ENCODE assay signal across 28 cellular contexts in genomic region chr2:149446735-149447134, GRCh38.
"Had no signal": no experiment of that assay in that cellular context is flagged by ENCODE, and none has a peak within 500 bp of the region (broad histone marks: within the 10 kb centered on the region; RNA-seq: fewer than 3 reads in every experiment).

No MANE protein-coding gene starts in this region.

- H3K4me1 Mint-ChIP-seq: activated CD4-positive, alpha-beta T cell treated with anti-CD3 and anti-CD28 coated beads, Interleukin-2, amount 10 ng/mL, durations not matched to agents 24 days and 14 days; activated naive CD8-positive, alpha-beta T cell treated with anti-CD3 and anti-CD28 coated beads for 36 hours; naive thymus-derived CD8-positive, alpha-beta T cell had no signal

- H3K4me3 ChIP-seq: adrenal gland, body of pancreas, colonic mucosa, dorsolateral prefrontal cortex, left lung, lower lobe of right lung, right atrium auricular region, stomach, tibial artery had no signal

- ATAC-seq: body of pancreas; left lung; lower lobe of right lung; naive thymus-derived CD8-positive, alpha-beta T cell; stimulated activated naive B cell treated with anti-CD40 and anti-IgM and Interleukin-4, amounts not matched to agents 10 μg/mL and 1 μg/mL and 100 μg/mL, for 72 hours had no signal

- H3K27me3 Mint-ChIP-seq: stimulated activated naive B cell treated with anti-CD40 and anti-IgM and Interleukin-4, amounts not matched to agents 10 μg/mL and 1 μg/mL and 100 μg/mL, for 72 hours had no signal

- H3K9me3 ChIP-seq: adrenal gland, body of pancreas, colonic mucosa, left lung, lower lobe of right lung, right atrium auricular region, stomach, tibial artery had no signal

- H3K27ac ChIP-seq: adrenal gland, body of pancreas, colonic mucosa, dorsolateral prefrontal cortex, left lung, lower lobe of right lung, right atrium auricular region, stomach, tibial artery had no signal

- H3K27ac Mint-ChIP-seq: activated CD4-positive, alpha-beta memory T cell treated with anti-CD3 and anti-CD28 coated beads for 36 hours; activated CD4-positive, alpha-beta T cell treated with anti-CD3 and anti-CD28 coated beads, Interleukin-2, amount 10 ng/mL, durations not matched to agents 24 days and 14 days; activated naive CD4-positive, alpha-beta T cell treated with anti-CD3 and anti-CD28 coated beads for 36 hours; activated naive CD8-positive, alpha-beta T cell treated with anti-CD3 and anti-CD28 coated beads for 36 hours; activated T-helper 1 cell treated with anti-CD3 and anti-CD28 coated beads, Interleukin-12 subunit alpha, Interleukin-12 subunit beta, Interleukin-2, Interleukin-4 antibody, amounts not matched to agents 30 ng/mL and 10 ng/mL and 1 ng/mL, durations not matched to agents 14 hours and 24 hours and 36 hours; naive thymus-derived CD8-positive, alpha-beta T cell; stimulated activated naive B cell treated with anti-CD40 and anti-IgM and Interleukin-4, amounts not matched to agents 10 μg/mL and 1 μg/mL and 100 μg/mL, for 72 hours had no signal

- H3K9me3 Mint-ChIP-seq: activated CD4-positive, alpha-beta memory T cell treated with anti-CD3 and anti-CD28 coated beads for 36 hours; activated CD4-positive, alpha-beta T cell treated with anti-CD3 and anti-CD28 coated beads, Interleukin-2, amount 10 ng/mL, durations not matched to agents 24 days and 14 days; activated naive CD4-positive, alpha-beta T cell treated with anti-CD3 and anti-CD28 coated beads for 36 hours; activated naive CD8-positive, alpha-beta T cell treated with anti-CD3 and anti-CD28 coated beads for 36 hours; activated T-helper 1 cell treated with anti-CD3 and anti-CD28 coated beads, Interleukin-12 subunit alpha, Interleukin-12 subunit beta, Interleukin-2, Interleukin-4 antibody, amounts not matched to agents 30 ng/mL and 10 ng/mL and 1 ng/mL, durations not matched to agents 14 hours and 24 hours and 36 hours; naive thymus-derived CD8-positive, alpha-beta T cell; neural crest cell; stimulated activated naive B cell treated with anti-CD40 and anti-IgM and Interleukin-4, amounts not matched to agents 10 μg/mL and 1 μg/mL and 100 μg/mL, for 72 hours had no signal

- H3K4me3 Mint-ChIP-seq: activated CD4-positive, alpha-beta memory T cell treated with anti-CD3 and anti-CD28 coated beads for 36 hours; activated CD4-positive, alpha-beta T cell treated with anti-CD3 and anti-CD28 coated beads, Interleukin-2, amount 10 ng/mL, durations not matched to agents 24 days and 14 days; activated naive CD4-positive, alpha-beta T cell treated with anti-CD3 and anti-CD28 coated beads for 36 hours; activated naive CD8-positive, alpha-beta T cell treated with anti-CD3 and anti-CD28 coated beads for 36 hours; activated T-helper 1 cell treated with anti-CD3 and anti-CD28 coated beads, Interleukin-12 subunit alpha, Interleukin-12 subunit beta, Interleukin-2, Interleukin-4 antibody, amounts not matched to agents 30 ng/mL and 10 ng/mL and 1 ng/mL, durations not matched to agents 14 hours and 24 hours and 36 hours; naive thymus-derived CD8-positive, alpha-beta T cell; neural crest cell; stimulated activated naive B cell treated with anti-CD40 and anti-IgM and Interleukin-4, amounts not matched to agents 10 μg/mL and 1 μg/mL and 100 μg/mL, for 72 hours had no signal

- H3K4me1 ChIP-seq: adrenal gland, body of pancreas, colonic mucosa, left lung, lower lobe of right lung, right atrium auricular region, tibial artery had no signal

- H3K36me3 ChIP-seq: adrenal gland, colonic mucosa, left lung, lower lobe of right lung, right atrium auricular region, stomach, tibial artery had no signal

- DNase-seq: activated CD4-positive, alpha-beta memory T cell treated with anti-CD3 and anti-CD28 coated beads for 36 hours; activated CD4-positive, alpha-beta T cell treated with anti-CD3 and anti-CD28 coated beads, Interleukin-2, amount 10 ng/mL, durations not matched to agents 24 days and 14 days; activated CD4-positive, CD25-positive, alpha-beta regulatory T cell treated with anti-CD3 and anti-CD28 coated beads, Interleukin-2, amount 50 U/mL, for 72 hours; activated CD8-positive, alpha-beta memory T cell treated with anti-CD3 and anti-CD28 coated beads, Interleukin-2, amount 50 U/mL, for 4 hours; activated effector memory CD4-positive, alpha-beta T cell treated with anti-CD3 and anti-CD28 coated beads, Interleukin-2, amount 50 U/mL, for 16 hours; activated naive CD4-positive, alpha-beta T cell treated with anti-CD3 and anti-CD28 coated beads for 36 hours; activated naive CD8-positive, alpha-beta T cell treated with anti-CD3 and anti-CD28 coated beads for 36 hours; activated T-cell treated with anti-CD3 and anti-CD28 coated beads, Interleukin-2, amount 50 U/mL, for 1 hour; adrenal gland; aorta; body of pancreas; cerebellar nuclear complex; colonic mucosa; dorsolateral prefrontal cortex; effector memory CD4-positive, alpha-beta T cell; left lung; lower lobe of right lung; mesenchymal stem cell; naive thymus-derived CD8-positive, alpha-beta T cell; nucleus accumbens; stimulated activated CD4-positive, alpha-beta T cell treated with anti-CD3 and anti-CD28 coated beads, Interleukin-15, amount 100 ng/mL, for 24 hours; stimulated activated CD4-positive, alpha-beta T cell treated with anti-CD3 and anti-CD28 coated beads, Interleukin-2, amount 100 ng/mL, for 24 hours; stimulated activated naive B cell treated with anti-CD40 and anti-IgM and Interleukin-4, amounts not matched to agents 10 μg/mL and 1 μg/mL and 100 μg/mL, for 72 hours; stomach; tibial artery had no signal

- H3K27me3 ChIP-seq: adrenal gland, body of pancreas, colonic mucosa, dorsolateral prefrontal cortex, right atrium auricular region, stomach, tibial artery had no signal

- H3K36me3 Mint-ChIP-seq: activated CD4-positive, alpha-beta memory T cell treated with anti-CD3 and anti-CD28 coated beads for 36 hours; activated naive CD8-positive, alpha-beta T cell treated with anti-CD3 and anti-CD28 coated beads for 36 hours; naive thymus-derived CD8-positive, alpha-beta T cell; stimulated activated naive B cell treated with anti-CD40 and anti-IgM and Interleukin-4, amounts not matched to agents 10 μg/mL and 1 μg/mL and 100 μg/mL, for 72 hours had no signal
